ENCODE assay signal across 10 cellular contexts in genomic region chr11:86427441-86427840, GRCh38. TPM values are rescaled to one million over a fixed set of nuclear protein-coding genes. Genes with fewer than 3 reads are reported as not detected.
"Had no signal": no experiment of that assay in that cellular context is flagged by ENCODE, and none has a peak within 500 bp of the region (broad histone marks: within the 10 kb centered on the region; RNA-seq: fewer than 3 reads in every experiment).

No MANE protein-coding gene starts in this region.

- DNase-seq: GM23248, GOT3, H7, HFFc6, KBM-7 had no signal

- H3K9ac ChIP-seq: GM23248, KMS-11 had no signal

- H2AFZ ChIP-seq: GM23248 had no signal

- H3K4me1 ChIP-seq: HAP-1 had no signal

- H3K4me2 ChIP-seq: KMS-11 had no signal

- FAIRE-seq: HTR-8/SVneo had no signal

- H3K27ac ChIP-seq: GM23248, KMS-11 had no signal

- ATAC-seq: HCT116 had no signal

- H3K4me3 ChIP-seq: GM23248, HAP-1 had no signal

- H3K36me3 ChIP-seq: HAP-1 had no signal

RNA-seq across cellular contexts. Expression of gene CCDC81, which starts 52.8 kb away (rescaled TPM):
- total RNA-seq: H4 had no signal
